In genomic region chr7:157489870-157490269, GRCh38 we compare ENCODE assay signal across 7 cellular contexts.
DNase-seq lines count a peak whose midpoint lies in the region; ATAC-seq, FAIRE-seq and TF ChIP-seq lines count a peak whose summit lies in the region.
"Not testable (repeated sequence)": the region's sequence is repeated elsewhere in the genome, so short reads cannot be mapped to it uniquely, and the experiment has no call there.

No MANE protein-coding gene starts in this region.

- BruUV-seq in HCT116 (replicated peaks; lab: Mats Ljungman, UMichigan); K562 (replicated peaks; lab: Mats Ljungman, UMichigan): not testable (repeated sequence)

- H3K36me3 ChIP-seq in BLaER1; HCT116 (ENCODE audit: control insufficient read depth in 1 of 2, insufficient read depth in 2 of 2, low read length in 2 of 2); SJSA1; K562 (ENCODE audit: control insufficient read depth, insufficient read depth, low read length): not testable (repeated sequence)

- TF ChIP-seq POLR2A in HCT116 (IDR thresholded peaks at IDR 0.05; ENCODE audit: borderline replicate concordance, extremely low read depth, insufficient read depth, insufficient read length); K562 (conservative IDR thresholded peaks at IDR 0.05): not testable (repeated sequence)

- H3K36me3 Mint-ChIP-seq in activated CD8-positive, alpha-beta T cell treated with anti-CD3 and anti-CD28 coated beads, Interleukin-2, amount 10 ng/mL, durations not matched to agents 7 days and 5 days (ENCODE audit: low read depth), result peaks cover 29% of the 10 kb centered on the region

- peaks cover 23% of the 10 kb centered on the region for H3K27me3 Mint-ChIP-seq in activated CD8-positive, alpha-beta T cell treated with anti-CD3 and anti-CD28 coated beads, Interleukin-2, amount 10 ng/mL, durations not matched to agents 7 days and 5 days (ENCODE audit: low read depth)

- TF ChIP-seq RAD21 in HCT116 (IDR thresholded peaks at IDR 0.05; ENCODE audit: low read depth); K562 (CRISPR knock-in tag; conservative IDR thresholded peaks at IDR 0.05 in 1 of 2, IDR thresholded peaks at IDR 0.05 in 1 of 2): not testable (repeated sequence)

- TF ChIP-seq CTCF in HCT116 (IDR thresholded peaks at IDR 0.05 in 2 of 3, conservative IDR thresholded peaks at IDR 0.05 in 1 of 3; ENCODE audit: borderline replicate concordance in 1 of 3, insufficient read depth in 1 of 3, low read depth in 2 of 3, low read length in 2 of 3); K562 (IDR thresholded peaks at IDR 0.05 in 2 of 3, conservative IDR thresholded peaks at IDR 0.05 in 1 of 3; ENCODE audit: insufficient read depth in 2 of 3, low read depth in 1 of 3, low read length in 3 of 3): not testable (repeated sequence)

- H3K9me3 Mint-ChIP-seq in activated CD8-positive, alpha-beta T cell treated with anti-CD3 and anti-CD28 coated beads, Interleukin-2, amount 10 ng/mL, durations not matched to agents 7 days and 5 days (ENCODE audit: insufficient read depth), result peaks cover 18% of the 10 kb centered on the region

- POLR2A ChIA-PET in HCT116 (lab: Charles Lee); activated CD8-positive, alpha-beta T cell treated with anti-CD3 and anti-CD28 coated beads, Interleukin-2, amount 10 ng/mL, durations not matched to agents 7 days and 5 days (lab: Charles Lee); K562 (lab: Yijun Ruan, JAX): not testable (repeated sequence)

- TF ChIP-seq EP300 in K562 (IDR thresholded peaks at IDR 0.05; ENCODE audit: low read length), result not testable (repeated sequence)

- CTCF ChIA-PET in HCT116 (lab: Charles Lee); K562 (lab: Yijun Ruan, JAX; ENCODE audit: low intra/inter-chr PET ratio): not testable (repeated sequence)
- CTCF ChIA-PET in activated CD8-positive, alpha-beta T cell treated with anti-CD3 and anti-CD28 coated beads, Interleukin-2, amount 10 ng/mL, durations not matched to agents 7 days and 5 days (lab: Charles Lee), result interaction anchor here (0.9 kb wide), 1 partner anchor 13 kb away, joined by 3 read pairs; no protein-coding TSS in a partner anchor

- H4K20me1 ChIP-seq in BLaER1; HCT116 (ENCODE audit: insufficient read depth): not testable (repeated sequence)
- peaks cover 11% of the 10 kb centered on the region; the same call in 1 of the 2 replicates for H4K20me1 ChIP-seq in K562 (replicated peaks; ENCODE audit: control insufficient read depth, insufficient read depth, low read length)

- not testable (repeated sequence) for H3K4me3 ChIP-seq in BLaER1; HCT116 (replicated peaks in 1 of 2; ENCODE audit: low read depth in 1 of 2, low read length in 2 of 2); SJSA1; K562

- H3K4me1 ChIP-seq in BLaER1 (peaks cover 26% of the 10 kb centered on the region), HCT116 (ENCODE audit: control insufficient read depth in 1 of 2, insufficient read depth in 2 of 2, low read length in 2 of 2) (peaks cover 6 to 15% of the 10 kb centered on the region in 2 experiments), SJSA1 (replicated peaks) (peaks cover 13% of the 10 kb centered on the region)
- not testable (repeated sequence) for H3K4me1 ChIP-seq in K562 (replicated peaks in 1 of 2; ENCODE audit: control insufficient read depth in 2 of 2, insufficient read depth in 2 of 2, low read length in 2 of 2)

- intact Hi-C loops in HCT116 (cut with micrococcal nuclease); K562 (cut with micrococcal nuclease); Right ventricle myocardium superior (cut with DNase I): not testable (repeated sequence)

- peak overlapping the region; percentile 69 for H3K4me2 ChIP-seq in BLaER1
- H3K4me2 ChIP-seq in HCT116 (ENCODE audit: low read length), result peak overlapping the region; percentile 29
- H3K4me2 ChIP-seq in K562 (ENCODE audit: insufficient read depth, low read length), result not testable (repeated sequence)

- not testable (repeated sequence) for H3K79me2 ChIP-seq in HCT116 (ENCODE audit: insufficient read depth, low read length); K562 (ENCODE audit: control insufficient read depth, insufficient read depth, low read length)

- H3K9me1 ChIP-seq in K562 (ENCODE audit: control insufficient read depth, insufficient read depth, low read length), result not testable (repeated sequence)

- H3K27ac Mint-ChIP-seq in activated CD8-positive, alpha-beta T cell treated with anti-CD3 and anti-CD28 coated beads, Interleukin-2, amount 10 ng/mL, durations not matched to agents 7 days and 5 days, result not testable (repeated sequence)

- not testable (repeated sequence) for FAIRE-seq in K562 (lab: Jason Lieb, UNC)

- peak overlapping the region; percentile 90 for H2AFZ ChIP-seq in HCT116 (ENCODE audit: low read depth, low read length, poor library complexity, severe bottlenecking)
- not testable (repeated sequence) for H2AFZ ChIP-seq in K562 (ENCODE audit: low read depth, low read length)

- H3K9me3 ChIP-seq in BLaER1; HCT116 (ENCODE audit: control insufficient read depth in 1 of 2, insufficient read depth in 1 of 2, low read depth in 1 of 2, low read length in 2 of 2); SJSA1 (replicated peaks); K562 (replicated peaks; ENCODE audit: control insufficient read depth, insufficient read depth, low read depth, low read length): not testable (repeated sequence)

- H3K4me1 Mint-ChIP-seq in activated CD8-positive, alpha-beta T cell treated with anti-CD3 and anti-CD28 coated beads, Interleukin-2, amount 10 ng/mL, durations not matched to agents 7 days and 5 days (ENCODE audit: low read depth), result peaks cover 49% of the 10 kb centered on the region

- not testable (repeated sequence) for ATAC-seq in HCT116; activated CD8-positive, alpha-beta T cell treated with anti-CD3 and anti-CD28 coated beads, Interleukin-2, amount 10 ng/mL, durations not matched to agents 7 days and 5 days; K562; Right ventricle myocardium superior (ENCODE audit: poor library complexity)

- RAD21 ChIA-PET in HCT116 (lab: Charles Lee; ENCODE audit: low non-redundant PET in 1 of 2, low total read pairs in 2 of 2, uncharacterized antibody in 2 of 2, unreplicated experiment in 2 of 2), result not testable (repeated sequence)

- in situ Hi-C loops in K562 (cut with MboI), result not testable (repeated sequence)

- WGBS in K562 (ENCODE audit: insufficient coverage, low coverage, missing lambda C conversion rate), result 5% methylated on average over 3 of the region's 3 CpGs

- not testable (repeated sequence) for H3K4me3 Mint-ChIP-seq in activated CD8-positive, alpha-beta T cell treated with anti-CD3 and anti-CD28 coated beads, Interleukin-2, amount 10 ng/mL, durations not matched to agents 7 days and 5 days

- DNase-seq in HCT116 (ENCODE audit: low read depth, low spot score); SJSA1 (ENCODE audit: low read depth in 1 of 2, low spot score in 2 of 2); K562 (ENCODE audit: extremely low read depth in 1 of 4, low spot score in 3 of 4): not testable (repeated sequence)
- DNase-seq in activated CD8-positive, alpha-beta T cell treated with anti-CD3 and anti-CD28 coated beads, Interleukin-2, amount 10 ng/mL, durations not matched to agents 7 days and 5 days, result peak; percentile 10
- peak; percentile 3 for DNase-seq in Right ventricle myocardium superior
- peak; percentile 16 for DNase-seq in stimulated activated CD8-positive, alpha-beta memory T cell treated with anti-CD3 and anti-CD28 coated beads, Interleukin-4, amount 100 ng/mL, for 48 hours

- H3K9me2 ChIP-seq in HCT116 (ENCODE audit: insufficient read depth), result not testable (repeated sequence)

- H3K27me3 ChIP-seq in BLaER1 (peaks cover 25% of the 10 kb centered on the region), K562 (ENCODE audit: control insufficient read depth in 2 of 2, insufficient read depth in 2 of 2, low read length in 2 of 2) (peaks cover 36 to 56% of the 10 kb centered on the region in 2 experiments)
- not testable (repeated sequence) for H3K27me3 ChIP-seq in HCT116 (ENCODE audit: insufficient read depth, low read length); SJSA1 (replicated peaks)

- H3K27ac ChIP-seq in BLaER1; K562 (ENCODE audit: extremely low read depth, low read depth, low read length): not testable (repeated sequence)
- H3K27ac ChIP-seq in HCT116 (ENCODE audit: low read depth, low read length), result peak overlapping the region; percentile 22; the same call in 1 of the 2 replicates
- peak overlapping the region; percentile 50 for H3K27ac ChIP-seq in SJSA1

- not testable (repeated sequence) for H3K9ac ChIP-seq in BLaER1; HCT116 (ENCODE audit: low read length); K562 (ENCODE audit: insufficient read depth in 1 of 2, low read depth in 2 of 2, low read length in 2 of 2)

TF ChIP-seq in K562, 482 proteins besides CTCF, POLR2A, EP300 and RAD21:
- TF ChIP-seq, protein P1, sequence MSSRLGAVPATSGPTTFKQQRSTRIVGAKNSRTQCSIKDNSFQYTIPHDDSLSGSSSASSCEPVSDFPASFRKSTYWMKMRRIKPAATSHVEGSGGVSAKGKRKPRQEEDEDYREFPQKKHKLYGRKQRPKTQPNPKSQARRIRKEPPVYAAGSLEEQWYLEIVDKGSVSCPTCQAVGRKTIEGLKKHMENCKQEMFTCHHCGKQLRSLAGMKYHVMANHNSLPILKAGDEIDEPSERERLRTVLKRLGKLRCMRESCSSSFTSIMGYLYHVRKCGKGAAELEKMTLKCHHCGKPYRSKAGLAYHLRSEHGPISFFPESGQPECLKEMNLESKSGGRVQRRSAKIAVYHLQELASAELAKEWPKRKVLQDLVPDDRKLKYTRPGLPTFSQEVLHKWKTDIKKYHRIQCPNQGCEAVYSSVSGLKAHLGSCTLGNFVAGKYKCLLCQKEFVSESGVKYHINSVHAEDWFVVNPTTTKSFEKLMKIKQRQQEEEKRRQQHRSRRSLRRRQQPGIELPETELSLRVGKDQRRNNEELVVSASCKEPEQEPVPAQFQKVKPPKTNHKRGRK (tag; IDR thresholded peaks at IDR 0.05), result peak; percentile 63
